Comparison of ENCODE assay signal across 13 cellular contexts in genomic region chr12:57222286-57223190, GRCh38. TPM values are rescaled to one million over a fixed set of nuclear protein-coding genes. Genes with fewer than 3 reads are reported as not detected.
"Had no signal": no experiment of that assay in that cellular context is flagged by ENCODE, and none has a peak within 500 bp of the region (broad histone marks: within the 10 kb centered on the region; RNA-seq: fewer than 3 reads in every experiment).

No MANE protein-coding gene starts in this region.

- DNase-seq: activated naive CD4-positive, alpha-beta T cell; body of pancreas; endodermal cell; lower lobe of right lung; stimulated activated CD4-positive, alpha-beta T cell treated with anti-CD3 and anti-CD28 coated beads, Interleukin-12 subunit alpha, Interleukin-12 subunit beta, amount 100 ng/mL, for 4 hours; stimulated activated naive CD4-positive, alpha-beta T cell treated with Interleukin-2 at 50 U/mL for 16 hours; T1000; testis had no signal

- ATAC-seq: body of pancreas, lower lobe of right lung had no signal

- H3K36me3 Mint-ChIP-seq: mesothelial cell of epicardium had no signal

- H3K4me3 ChIP-seq: body of pancreas, lower lobe of right lung, testis had no signal

- H3K27ac Mint-ChIP-seq: activated CD4-positive, alpha-beta T cell treated with anti-CD3 and anti-CD28 coated beads for 36 hours; activated CD8-positive, alpha-beta T cell treated with anti-CD3 and anti-CD28 coated beads for 36 hours; activated T-helper 1 cell treated with anti-CD3 and anti-CD28 coated beads, Interleukin-12 subunit alpha, Interleukin-12 subunit beta, Interleukin-2, Interleukin-4 antibody, amounts not matched to agents 30 ng/mL and 10 ng/mL and 1 ng/mL, durations not matched to agents 14 hours and 24 hours and 36 hours; endodermal cell; mesothelial cell of epicardium had no signal

- H3K9me3 Mint-ChIP-seq: activated CD8-positive, alpha-beta T cell treated with anti-CD3 and anti-CD28 coated beads for 36 hours; activated T-helper 1 cell treated with anti-CD3 and anti-CD28 coated beads, Interleukin-12 subunit alpha, Interleukin-12 subunit beta, Interleukin-2, Interleukin-4 antibody, amounts not matched to agents 30 ng/mL and 10 ng/mL and 1 ng/mL, durations not matched to agents 14 hours and 24 hours and 36 hours; endodermal cell; mesothelial cell of epicardium had no signal

- H3K4me3 Mint-ChIP-seq: activated CD4-positive, alpha-beta T cell treated with anti-CD3 and anti-CD28 coated beads for 36 hours; activated CD8-positive, alpha-beta T cell treated with anti-CD3 and anti-CD28 coated beads for 36 hours; activated T-helper 1 cell treated with anti-CD3 and anti-CD28 coated beads, Interleukin-12 subunit alpha, Interleukin-12 subunit beta, Interleukin-2, Interleukin-4 antibody, amounts not matched to agents 30 ng/mL and 10 ng/mL and 1 ng/mL, durations not matched to agents 14 hours and 24 hours and 36 hours; endodermal cell; mesothelial cell of epicardium had no signal

- H3K36me3 ChIP-seq: lower lobe of right lung had no signal

- H3K27ac ChIP-seq: body of pancreas, lower lobe of right lung, testis had no signal

- H3K27me3 ChIP-seq: testis had no signal

- H3K9me3 ChIP-seq: body of pancreas, lower lobe of right lung, testis had no signal

RNA-seq across cellular contexts. Expression of gene NXPH4, which starts 5.9 kb away (rescaled TPM):
- total RNA-seq: lower lobe of right lung, ureter had no signal
